In genomic region chr2:99184811-99185210, GRCh38 we compare ENCODE assay signal across 18 cellular contexts. TPM values are rescaled to one million over a fixed set of nuclear protein-coding genes. Genes with fewer than 3 reads are reported as not detected.
DNase-seq lines count a peak whose midpoint lies in the region; ATAC-seq and TF ChIP-seq lines count a peak whose summit lies in the region.
"Had no signal": no experiment of that assay in that cellular context is flagged by ENCODE, and none has a peak within 500 bp of the region (broad histone marks: within the 10 kb centered on the region; RNA-seq: fewer than 3 reads in every experiment).

No MANE protein-coding gene starts in this region.

- intact Hi-C loops in CD4-positive, alpha-beta T cell (cut with DNase I, micrococcal nuclease) = loop anchor here in 1 of 2 experiments (10.0 kb wide), 1 partner anchor 1190 kb away; the partner anchor contains the start of gene TMEM131
- intact Hi-C loops in A673 (cut with micrococcal nuclease; ENCODE audit: unreplicated experiment) = no loop called here
- intact Hi-C loops in left ventricle myocardium superior (cut with micrococcal nuclease) = no loop called here

- POLR2A ChIA-PET in CD4-positive, alpha-beta T cell (lab: Charles Lee) = interaction anchor here (1.3 kb wide), 1 partner anchor 43 kb away, joined by 4 read pairs; the partner anchor contains the start of gene C2orf15
- POLR2A ChIA-PET in A673 (lab: Charles Lee; ENCODE audit: low non-redundant PET) = no interaction called here

- H3K4me1 Mint-ChIP-seq in CD4-positive, alpha-beta T cell (ENCODE audit: low read depth) = peaks cover 54% of the 10 kb centered on the region
- H3K4me1 Mint-ChIP-seq in T-helper 2 cell treated with Interferon-gamma antibody and Interleukin-4, amounts not matched to agents 5 μg/mL and 100 μg/mL, for 36 hours (ENCODE audit: low read depth) = peaks cover 20% of the 10 kb centered on the region

- H3K36me3 ChIP-seq in A673 (ENCODE audit: insufficient read depth, low read length, poor library complexity, severe bottlenecking) = peaks cover 4% of the 10 kb centered on the region
- H3K36me3 ChIP-seq: BE2C had no signal

- peaks cover 34% of the 10 kb centered on the region for H3K36me3 Mint-ChIP-seq in CD4-positive, alpha-beta T cell (ENCODE audit: low read depth)
- H3K36me3 Mint-ChIP-seq in T-helper 2 cell treated with Interferon-gamma antibody and Interleukin-4, amounts not matched to agents 5 μg/mL and 100 μg/mL, for 36 hours (ENCODE audit: low read depth) = peaks cover 20% of the 10 kb centered on the region

- TF ChIP-seq CTCF in CD4-positive, alpha-beta T cell (IDR thresholded peaks at IDR 0.05) = no peak
- TF ChIP-seq CTCF in A673 (conservative IDR thresholded peaks at IDR 0.05; ENCODE audit: low read depth, low read length) = no peak

- no peaks in the 10 kb centered on the region for H3K9me3 ChIP-seq in CD4-positive, alpha-beta T cell (ENCODE audit: control insufficient read depth, low read length)
- no peaks in the 10 kb centered on the region for H3K9me3 ChIP-seq in A673 (ENCODE audit: low read depth, low read length, poor library complexity, severe bottlenecking)
- H3K9me3 ChIP-seq: BE2C had no signal

- no peak overlapping the region for H3K4me3 ChIP-seq in A673 (ENCODE audit: low read depth, low read length, poor library complexity, severe bottlenecking)
- H3K4me3 ChIP-seq: GM12878 had no signal

- no peaks in the 10 kb centered on the region for H3K27me3 ChIP-seq in CD4-positive, alpha-beta T cell (ENCODE audit: control insufficient read depth, insufficient read depth, low read length)
- H3K27me3 ChIP-seq in A673 (replicated peaks; ENCODE audit: insufficient read depth, low read depth, low read length, poor library complexity) = no peaks in the 10 kb centered on the region
- H3K27me3 ChIP-seq: BE2C had no signal

- no TSS peak for BruUV-seq in A673 (replicated peaks; lab: Mats Ljungman, UMichigan)

- in situ Hi-C loops in G401 (cut with HindIII; ENCODE audit: low sequenced_read_pairs) = no loop called here

- H3K4me3 Mint-ChIP-seq in CD4-positive, alpha-beta T cell = no peak overlapping the region
- no peak overlapping the region for H3K4me3 Mint-ChIP-seq in T-helper 2 cell treated with Interferon-gamma antibody and Interleukin-4, amounts not matched to agents 5 μg/mL and 100 μg/mL, for 36 hours
- H3K4me3 Mint-ChIP-seq: HFFc6 had no signal

- H3K27me3 Mint-ChIP-seq in CD4-positive, alpha-beta T cell = no peaks in the 10 kb centered on the region
- H3K27me3 Mint-ChIP-seq in T-helper 2 cell treated with Interferon-gamma antibody and Interleukin-4, amounts not matched to agents 5 μg/mL and 100 μg/mL, for 36 hours (ENCODE audit: low read depth) = no peaks in the 10 kb centered on the region
- H3K27me3 Mint-ChIP-seq: CD4-positive, CD25-positive, alpha-beta regulatory T cell had no signal

- peak overlapping the region; percentile 25 for H3K27ac Mint-ChIP-seq in CD4-positive, alpha-beta T cell
- no peak overlapping the region for H3K27ac Mint-ChIP-seq in T-helper 2 cell treated with Interferon-gamma antibody and Interleukin-4, amounts not matched to agents 5 μg/mL and 100 μg/mL, for 36 hours
- H3K27ac Mint-ChIP-seq: HFFc6 had no signal

- H3K27ac ChIP-seq in CD4-positive, alpha-beta T cell (ENCODE audit: low read depth, low read length) = no peak overlapping the region
- H3K27ac ChIP-seq in A673 (ENCODE audit: low read depth, low read length, poor library complexity, severe bottlenecking) = no peak overlapping the region

- no peak for ATAC-seq in CD4-positive, alpha-beta T cell (ENCODE audit: poor library complexity)
- no peak for ATAC-seq in left ventricle myocardium superior
- ATAC-seq: GM12878, HCT116 had no signal

- CTCF ChIA-PET in CD4-positive, alpha-beta T cell (lab: Charles Lee) = no interaction called here
- CTCF ChIA-PET in A673 (lab: Charles Lee) = no interaction called here

- H3K9me3 Mint-ChIP-seq in CD4-positive, alpha-beta T cell = no peaks in the 10 kb centered on the region
- no peaks in the 10 kb centered on the region for H3K9me3 Mint-ChIP-seq in T-helper 2 cell treated with Interferon-gamma antibody and Interleukin-4, amounts not matched to agents 5 μg/mL and 100 μg/mL, for 36 hours
- H3K9me3 Mint-ChIP-seq: CD4-positive, CD25-positive, alpha-beta regulatory T cell; HFFc6 had no signal

- no peak for DNase-seq in CD4-positive, alpha-beta T cell
- DNase-seq in G401 (ENCODE audit: low spot score) (peak; percentile 87), NCI-H69 (lab: John Stamatoyannopoulos, UW) (peak; percentile 42), cerebellar nuclear complex (lab: John Stamatoyannopoulos, UW) (peak; percentile 33 to 67), A673 (ENCODE audit: low spot score) (no peak), left ventricle myocardium superior (no peak)
- no peak for DNase-seq in T-helper 2 cell treated with Interferon-gamma antibody and Interleukin-4, amounts not matched to agents 5 μg/mL and 100 μg/mL, for 36 hours (ENCODE audit: low spot score)
- no peak for DNase-seq in stimulated activated CD4-positive, alpha-beta T cell treated with anti-CD3 and anti-CD28 coated beads, Interleukin-12 subunit alpha, Interleukin-12 subunit beta, amount 100 ng/mL, for 4 hours
- DNase-seq: ACHN; BE2C; CD4-positive, CD25-positive, alpha-beta regulatory T cell; DMS79 treated with DMSO at 0.1 percent for 48 hours; GOT3; H7; HFFc6; IMR-90 had no signal

- peaks cover 9% of the 10 kb centered on the region for H3K4me1 ChIP-seq in A673 (ENCODE audit: insufficient read depth, low read length, poor library complexity, severe bottlenecking)
- H3K4me1 ChIP-seq: BE2C had no signal

RNA-seq across cellular contexts. Expression of gene MRPL30, which starts 3.8 kb away (rescaled TPM):
- 1 to 10 TPM; 8.6 to 9.5 TPM for total RNA-seq in CD4-positive, alpha-beta T cell
- total RNA-seq in G401 (2014; rRNA removed; shearing (Covaris generic)) = 60.1 and 74.8 TPM in 2 replicates
- total RNA-seq in A673 (2021) (55.4 and 59.9 TPM in 2 replicates), left ventricle myocardium superior (38.0 TPM)

RNA-seq across cellular contexts. Expression of gene MITD1, which starts 4.0 kb away (rescaled TPM):
- total RNA-seq in CD4-positive, alpha-beta T cell = 10 to 100 TPM; 14.1 to 14.6 TPM
- 44.4 and 65.1 TPM in 2 replicates for total RNA-seq in G401 (2014; rRNA removed; shearing (Covaris generic))
- total RNA-seq in A673 (2021) (22.3 and 25.3 TPM in 2 replicates), left ventricle myocardium superior (13.8 TPM)

RNA-seq across cellular contexts. Expression of gene LIPT1, which starts 30.0 kb away (rescaled TPM):
- total RNA-seq in CD4-positive, alpha-beta T cell = 10 to 100 TPM; 12.5 to 13.3 TPM
- total RNA-seq in G401 (2014; rRNA removed; shearing (Covaris generic)) = 6.1 and 7.7 TPM in 2 replicates
- total RNA-seq in A673 (2021) (6.3 and 7.4 TPM in 2 replicates), left ventricle myocardium superior (7.1 TPM)

RNA-seq across cellular contexts. Expression of gene TSGA10, which starts 30.1 kb away (rescaled TPM):
- total RNA-seq in CD4-positive, alpha-beta T cell = 10 to 100 TPM; 10.6 to 11.0 TPM
- 1.8 and 5.8 TPM in 2 replicates for total RNA-seq in G401 (2014; rRNA removed; shearing (Covaris generic))
- total RNA-seq in A673 (2021) (2.5 and 2.6 TPM in 2 replicates), left ventricle myocardium superior (4.7 TPM)

RNA-seq across cellular contexts. Expression of gene C2orf15, which starts 43.3 kb away (rescaled TPM):
- 1 to 10 TPM; 2.1 to 2.8 TPM for total RNA-seq in CD4-positive, alpha-beta T cell
- 2.4 TPM in 1 of 2 replicates, not detected in the other for total RNA-seq in G401 (2014; rRNA removed; shearing (Covaris generic))
- total RNA-seq in A673 (2021) = 0.56 TPM in 1 of 2 replicates, not detected in the other
- 0.30 TPM for total RNA-seq in left ventricle myocardium superior
- total RNA-seq: HFFc6 had no signal

Comparison
In these comparisons a context has a peak if more than half of its experiments do, and no peak if none do; other contexts are left out.
1. DNase-seq: peak in G401 (single experiment), NCI-H69 (single experiment) and cerebellar nuclear complex (2 of 2); none in CD4-positive, alpha-beta T cell (0 of 10), A673 (single experiment), T-helper 2 cell treated with Interferon-gamma antibody and Interleukin-4, amounts not matched to agents 5 μg/mL and 100 μg/mL, for 36 hours (single experiment), stimulated activated CD4-positive, alpha-beta T cell treated with anti-CD3 and anti-CD28 coated beads, Interleukin-12 subunit alpha, Interleukin-12 subunit beta, amount 100 ng/mL, for 4 hours (single experiment) and left ventricle myocardium superior (single experiment).